ENCODE assay signal across 1 cellular context in genomic region chr19:37718357-37718756, GRCh38.
TF ChIP-seq lines count a peak whose summit lies in the region.

No MANE protein-coding gene starts in this region.

TF ChIP-seq in A549, 52 proteins besides CTCF, POLR2A, EP300 and RAD21 (continued from another document):
- TF ChIP-seq, protein P1, sequence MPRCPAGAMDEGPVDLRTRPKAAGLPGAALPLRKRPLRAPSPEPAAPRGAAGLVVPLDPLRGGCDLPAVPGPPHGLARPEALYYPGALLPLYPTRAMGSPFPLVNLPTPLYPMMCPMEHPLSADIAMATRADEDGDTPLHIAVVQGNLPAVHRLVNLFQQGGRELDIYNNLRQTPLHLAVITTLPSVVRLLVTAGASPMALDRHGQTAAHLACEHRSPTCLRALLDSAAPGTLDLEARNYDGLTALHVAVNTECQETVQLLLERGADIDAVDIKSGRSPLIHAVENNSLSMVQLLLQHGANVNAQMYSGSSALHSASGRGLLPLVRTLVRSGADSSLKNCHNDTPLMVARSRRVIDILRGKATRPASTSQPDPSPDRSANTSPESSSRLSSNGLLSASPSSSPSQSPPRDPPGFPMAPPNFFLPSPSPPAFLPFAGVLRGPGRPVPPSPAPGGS (IDR thresholded peaks at IDR 0.05) = no peak
- TF ChIP-seq ESRRA (IDR thresholded peaks at IDR 0.05; ENCODE audit: borderline replicate concordance, low read length) = no peak
- no peak for TF ChIP-seq POLR2AphosphoS2 (conservative IDR thresholded peaks at IDR 0.05; ENCODE audit: low read length)
- no peak for TF ChIP-seq EHF (CRISPR knock-in tag; IDR thresholded peaks at IDR 0.05)
- TF ChIP-seq CBX2 (IDR thresholded peaks at IDR 0.05; ENCODE audit: borderline replicate concordance, low read depth) = no peak
TF ChIP-seq in A549: peak in this region for 0.
